8 cellular contexts compared by ENCODE assay signal in the genomic region with DNA sequence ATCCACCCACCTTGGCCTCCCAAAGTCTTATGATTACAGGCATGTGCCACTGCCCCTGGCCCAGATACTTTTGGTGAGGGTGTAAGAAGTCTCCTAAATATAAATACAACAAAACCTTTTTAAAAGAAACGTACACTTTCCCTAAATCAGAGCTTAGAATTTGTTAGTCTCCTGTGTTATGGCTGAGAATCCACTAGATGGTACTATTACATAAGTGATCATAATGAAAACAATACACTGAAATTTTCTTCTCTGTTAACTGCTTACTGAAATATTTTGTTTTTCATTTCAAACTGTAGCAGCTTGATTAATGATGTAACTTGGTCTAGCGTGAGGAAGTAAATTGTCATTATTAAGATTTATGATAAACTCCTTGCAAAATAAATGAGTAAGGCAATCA.
DNase-seq lines count a peak whose midpoint lies in the region; ATAC-seq and TF ChIP-seq lines count a peak whose summit lies in the region.

No MANE protein-coding gene starts in this region.

- no peaks in the 10 kb centered on the region for H3K9me2 ChIP-seq in DOHH2 (replicated peaks; ENCODE audit: control insufficient read depth, low read length)

- H3K27ac Mint-ChIP-seq in glutamatergic neuron (ENCODE audit: unreplicated experiment) = no peak overlapping the region

- no peaks in the 10 kb centered on the region for H3K9me3 Mint-ChIP-seq in glutamatergic neuron (ENCODE audit: unreplicated experiment)

- no peaks in the 10 kb centered on the region for H3K36me3 Mint-ChIP-seq in glutamatergic neuron (ENCODE audit: unreplicated experiment)

- no peak overlapping the region for H3K4ac ChIP-seq in mesenchymal stem cell (ENCODE audit: low read depth in 1 of 2, low read length in 2 of 2)

- ATAC-seq in body of pancreas = no peak
- no peak for ATAC-seq in HG03280 (IDR thresholded peaks at IDR 0.05; ENCODE audit: unreplicated experiment)
- ATAC-seq in GM18861 (IDR thresholded peaks at IDR 0.05; ENCODE audit: unreplicated experiment) = no peak

- no peaks in the 10 kb centered on the region for H3K27me3 Mint-ChIP-seq in glutamatergic neuron (ENCODE audit: unreplicated experiment)

- no peak overlapping the region for H2BK15ac ChIP-seq in mesenchymal stem cell (ENCODE audit: low read depth, poor library complexity, severe bottlenecking)

- DNase-seq in body of pancreas (no peak), mesenchymal stem cell (peak; percentile 9), NCI-H2081 (lab: John Stamatoyannopoulos, UW) (no peak), glutamatergic neuron (no peak)

- no peak for TF ChIP-seq POLR2A in body of pancreas (IDR thresholded peaks at IDR 0.05)

- peaks cover 8% of the 10 kb centered on the region; the same call in 1 of the 2 replicates for H3K27me3 ChIP-seq in DOHH2 (ENCODE audit: control insufficient read depth, low read length)
- H3K27me3 ChIP-seq in body of pancreas = no peaks in the 10 kb centered on the region
- peaks cover 4 to 7% of the 10 kb centered on the region in 2 experiments for H3K27me3 ChIP-seq in mesenchymal stem cell (ENCODE audit: control insufficient read depth in 1 of 2, insufficient read depth in 1 of 2, low read length in 2 of 2)

- H3K79me1 ChIP-seq in mesenchymal stem cell (replicated peaks; ENCODE audit: low read length, poor library complexity, severe bottlenecking) = no peaks in the 10 kb centered on the region

- TF ChIP-seq RAD21 in Ishikawa (IDR thresholded peaks at IDR 0.05; ENCODE audit: low read depth) = peak; percentile 41

- H3K4me1 ChIP-seq in DOHH2 (ENCODE audit: control insufficient read depth, low read length) = no peaks in the 10 kb centered on the region
- H3K4me1 ChIP-seq in body of pancreas = no peaks in the 10 kb centered on the region
- H3K4me1 ChIP-seq in mesenchymal stem cell (ENCODE audit: control insufficient read depth, insufficient read depth, low read depth, low read length) = no peaks in the 10 kb centered on the region

- H2BK120ac ChIP-seq in mesenchymal stem cell (ENCODE audit: low read depth, low read length) = no peak overlapping the region

- H2AFZ ChIP-seq in mesenchymal stem cell (ENCODE audit: low read depth, low read length) = no peak overlapping the region

- peaks cover 4% of the 10 kb centered on the region for H3K4me1 Mint-ChIP-seq in glutamatergic neuron (ENCODE audit: low read depth, unreplicated experiment)

- intact Hi-C loops in body of pancreas (cut with DNase I) = no loop called here

- TF ChIP-seq CTCF in DOHH2 (IDR thresholded peaks at IDR 0.05; ENCODE audit: low read depth, low read length, poor library complexity, severe bottlenecking) (peak; percentile 59), body of pancreas (IDR thresholded peaks at IDR 0.05) (peak in 5 of 7 experiments; percentile 36 to 49 (median 40)), glutamatergic neuron (IDR thresholded peaks at IDR 0.05; ENCODE audit: partially characterized antibody, unreplicated experiment) (no peak)

- no peak overlapping the region for H4K91ac ChIP-seq in mesenchymal stem cell (ENCODE audit: low read length)

- no peak overlapping the region for H3K4me3 Mint-ChIP-seq in glutamatergic neuron (ENCODE audit: unreplicated experiment)

- H3K9me3 ChIP-seq in DOHH2 (ENCODE audit: control insufficient read depth, insufficient read depth, low read length) = no peaks in the 10 kb centered on the region
- H3K9me3 ChIP-seq in body of pancreas = no peaks in the 10 kb centered on the region
- no peaks in the 10 kb centered on the region for H3K9me3 ChIP-seq in mesenchymal stem cell (ENCODE audit: control insufficient read depth, low read length)

- H3K27ac ChIP-seq in DOHH2 (ENCODE audit: low read depth, low read length) (no peak overlapping the region), body of pancreas (no peak overlapping the region), mesenchymal stem cell (ENCODE audit: low read length, poor library complexity, severe bottlenecking) (no peak overlapping the region)

- H3K79me2 ChIP-seq in DOHH2 (ENCODE audit: control insufficient read depth, low read length) = no peaks in the 10 kb centered on the region

- H3K4me3 ChIP-seq in DOHH2 (ENCODE audit: low read length) (no peak overlapping the region), body of pancreas (no peak overlapping the region), mesenchymal stem cell (ENCODE audit: insufficient read depth in 1 of 2, low read depth in 1 of 2, low read length in 2 of 2) (no peak overlapping the region)

- no peak overlapping the region for H3K14ac ChIP-seq in mesenchymal stem cell (ENCODE audit: low read length in 2 of 2)

- H2BK5ac ChIP-seq in mesenchymal stem cell (ENCODE audit: low read depth, low read length, poor library complexity, severe bottlenecking) = no peak overlapping the region

- H3K4me2 ChIP-seq in DOHH2 (ENCODE audit: low read length) (no peak overlapping the region), mesenchymal stem cell (ENCODE audit: low read length, poor library complexity, severe bottlenecking) (no peak overlapping the region)

- H3F3A ChIP-seq in DOHH2 (ENCODE audit: control insufficient read depth, insufficient read depth) = no peaks in the 10 kb centered on the region

- no peaks in the 10 kb centered on the region for H4K20me1 ChIP-seq in DOHH2 (ENCODE audit: control insufficient read depth, insufficient read depth, low read depth, low read length)

- H3K36me3 ChIP-seq in DOHH2 (ENCODE audit: control insufficient read depth, low read length) (no peaks in the 10 kb centered on the region), body of pancreas (replicated peaks in 1 of 2; ENCODE audit: insufficient read depth in 1 of 2, low read depth in 2 of 2) (no peaks in the 10 kb centered on the region), mesenchymal stem cell (ENCODE audit: control insufficient read depth in 1 of 2, insufficient read depth in 2 of 2, low read depth in 1 of 2, low read length in 2 of 2) (no peaks in the 10 kb centered on the region)

- H4K8ac ChIP-seq in mesenchymal stem cell (ENCODE audit: low read length) = no peak overlapping the region

- H2BK12ac ChIP-seq in mesenchymal stem cell (ENCODE audit: low read length in 2 of 2) = no peak overlapping the region

- no peak overlapping the region for H3K23ac ChIP-seq in mesenchymal stem cell (ENCODE audit: low read length in 2 of 2)

- H3K18ac ChIP-seq in mesenchymal stem cell (ENCODE audit: low read depth in 1 of 2, low read length in 2 of 2) = no peak overlapping the region

- no peak overlapping the region for H3K9ac ChIP-seq in mesenchymal stem cell (ENCODE audit: low read length)

- TF ChIP-seq EP300 in Ishikawa (IDR thresholded peaks at IDR 0.05; ENCODE audit: borderline replicate concordance) = no peak

- WGBS in body of pancreas, 2 donors = 6 to 17% methylated on average over 2 of the region's 2 CpGs
- no CpG with 5 or more reads among the region's 2 CpGs for WGBS in mesenchymal stem cell

- H2AK5ac ChIP-seq in mesenchymal stem cell (ENCODE audit: low read length, severe bottlenecking) = no peak overlapping the region

TF ChIP-seq in Ishikawa, 13 proteins besides CTCF, POLR2A, EP300 and RAD21:
- TF ChIP-seq TCF12 (IDR thresholded peaks at IDR 0.05; ENCODE audit: low read depth) (no peak), CEBPB (IDR thresholded peaks at IDR 0.05) (no peak), NFIC (IDR thresholded peaks at IDR 0.05) (no peak), YY1 (IDR thresholded peaks at IDR 0.05; ENCODE audit: low read depth) (no peak), EGR1 (IDR thresholded peaks at IDR 0.05) (no peak), CREB1 (IDR thresholded peaks at IDR 0.05; ENCODE audit: low read depth) (no peak), MAX (IDR thresholded peaks at IDR 0.05) (no peak), ZBTB7A (IDR thresholded peaks at IDR 0.05; ENCODE audit: low read depth) (no peak), TAF1 (IDR thresholded peaks at IDR 0.05; ENCODE audit: low read depth) (no peak)
- TF ChIP-seq, protein P1, sequence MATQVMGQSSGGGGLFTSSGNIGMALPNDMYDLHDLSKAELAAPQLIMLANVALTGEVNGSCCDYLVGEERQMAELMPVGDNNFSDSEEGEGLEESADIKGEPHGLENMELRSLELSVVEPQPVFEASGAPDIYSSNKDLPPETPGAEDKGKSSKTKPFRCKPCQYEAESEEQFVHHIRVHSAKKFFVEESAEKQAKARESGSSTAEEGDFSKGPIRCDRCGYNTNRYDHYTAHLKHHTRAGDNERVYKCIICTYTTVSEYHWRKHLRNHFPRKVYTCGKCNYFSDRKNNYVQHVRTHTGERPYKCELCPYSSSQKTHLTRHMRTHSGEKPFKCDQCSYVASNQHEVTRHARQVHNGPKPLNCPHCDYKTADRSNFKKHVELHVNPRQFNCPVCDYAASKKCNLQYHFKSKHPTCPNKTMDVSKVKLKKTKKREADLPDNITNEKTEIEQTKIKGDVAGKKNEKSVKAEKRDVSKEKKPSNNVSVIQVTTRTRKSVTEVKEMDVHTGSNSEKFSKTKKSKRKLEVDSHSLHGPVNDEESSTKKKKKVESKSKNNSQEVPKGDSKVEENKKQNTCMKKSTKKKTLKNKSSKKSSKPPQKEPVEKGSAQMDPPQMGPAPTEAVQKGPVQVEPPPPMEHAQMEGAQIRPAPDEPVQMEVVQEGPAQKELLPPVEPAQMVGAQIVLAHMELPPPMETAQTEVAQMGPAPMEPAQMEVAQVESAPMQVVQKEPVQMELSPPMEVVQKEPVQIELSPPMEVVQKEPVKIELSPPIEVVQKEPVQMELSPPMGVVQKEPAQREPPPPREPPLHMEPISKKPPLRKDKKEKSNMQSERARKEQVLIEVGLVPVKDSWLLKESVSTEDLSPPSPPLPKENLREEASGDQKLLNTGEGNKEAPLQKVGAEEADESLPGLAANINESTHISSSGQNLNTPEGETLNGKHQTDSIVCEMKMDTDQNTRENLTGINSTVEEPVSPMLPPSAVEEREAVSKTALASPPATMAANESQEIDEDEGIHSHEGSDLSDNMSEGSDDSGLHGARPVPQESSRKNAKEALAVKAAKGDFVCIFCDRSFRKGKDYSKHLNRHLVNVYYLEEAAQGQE (IDR thresholded peaks at IDR 0.05; ENCODE audit: low read depth) = no peak
